In the genomic region with DNA sequence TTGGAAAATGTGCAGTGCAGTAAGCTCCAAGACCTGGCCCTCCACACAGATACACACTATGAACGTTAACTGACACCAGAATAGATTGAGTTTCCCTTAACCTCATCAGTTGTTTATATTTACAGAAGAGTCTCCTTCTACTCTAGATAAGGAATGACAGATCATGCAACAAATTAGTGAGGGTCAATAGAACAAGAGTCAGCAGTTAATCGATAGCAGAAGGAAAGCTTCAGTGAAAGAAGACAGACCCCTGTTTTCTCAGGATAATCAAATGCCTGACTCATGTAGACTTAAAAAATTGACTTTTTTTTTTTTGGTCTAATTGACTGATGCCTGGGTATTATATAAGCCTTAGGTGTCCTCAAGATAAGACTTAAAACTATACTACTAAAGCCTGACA, we compare ENCODE assay signal across 33 cellular contexts.
"Had no signal": no experiment of that assay in that cellular context is flagged by ENCODE, and none has a peak within 500 bp of the region (broad histone marks: within the 10 kb centered on the region; RNA-seq: fewer than 3 reads in every experiment).

No MANE protein-coding gene starts in this region.

- H3K4me1 ChIP-seq: adrenal gland, ascending aorta, body of pancreas, breast epithelium had no signal

- FAIRE-seq: astrocyte, bronchial epithelial cell, colon had no signal

- DNase-seq: activated effector memory CD4-positive, alpha-beta T cell treated with anti-CD3 and anti-CD28 coated beads, Interleukin-2, amount 50 U/mL, for 16 hours; activated effector memory CD4-positive, alpha-beta T cell treated with Interleukin-2 at 50 U/mL for 16 hours; activated gamma-delta T cell; activated gamma-delta T cell treated with Interleukin-2 at 50 U/mL for 16 hours; activated naive CD4-positive, alpha-beta T cell; activated naive CD4-positive, alpha-beta T cell treated with anti-CD3 and anti-CD28 coated beads for 36 hours; activated naive CD4-positive, alpha-beta T cell treated with anti-CD3 and anti-CD28 coated beads, Interleukin-2, amount 10 ng/mL, durations not matched to agents 7 days and 5 days; activated naive CD4-positive, alpha-beta T cell treated with anti-CD3 and anti-CD28 coated beads, Interleukin-2, amount 50 U/mL, for 16 hours; activated naive CD4-positive, alpha-beta T cell treated with Interleukin-2 at 50 U/mL for 16 hours; activated naive CD8-positive, alpha-beta T cell treated with anti-CD3 and anti-CD28 coated beads for 36 hours; activated naive CD8-positive, alpha-beta T cell treated with anti-CD3 and anti-CD28 coated beads, Interleukin-2, amount 10 ng/mL, durations not matched to agents 7 days and 5 days; activated naive CD8-positive, alpha-beta T cell treated with anti-CD3 and anti-CD28 coated beads, Interleukin-2, amount 50 U/mL, for 24 hours; activated T-cell treated with anti-CD3 and anti-CD28 coated beads, Interleukin-2, amount 50 U/mL, for 4 hours; activated T-cell treated with anti-CD3 and anti-CD28 coated beads, Interleukin-2, amount 50 U/mL, for 48 hours; activated T-cell treated with anti-CD3 and anti-CD28 coated beads, Interleukin-2, amount 50 U/mL, for 72 hours; adrenal gland; amniotic stem cell; amygdala; anterior cingulate cortex; aorta; body of pancreas; brain microvascular endothelial cell; caudate nucleus; central memory CD4-positive, alpha-beta T cell; cerebellar nuclear complex had no signal

- H3K4me3 ChIP-seq: adrenal gland, ascending aorta, body of pancreas, breast epithelium, cardiac muscle cell had no signal

- H3K27ac ChIP-seq: adrenal gland, ascending aorta, body of pancreas, brain microvascular endothelial cell, breast epithelium, cardiac muscle cell had no signal

- ATAC-seq: activated naive CD4-positive, alpha-beta T cell treated with anti-CD3 and anti-CD28 coated beads, Interleukin-2, amount 50 U/mL, for 72 hours; activated naive CD8-positive, alpha-beta T cell treated with anti-CD3 and anti-CD28 coated beads, Interleukin-2, amount 50 U/mL, for 24 hours; activated T-cell treated with anti-CD3 and anti-CD28 coated beads, Interleukin-2, amount 50 U/mL, for 4 hours; activated T-cell treated with anti-CD3 and anti-CD28 coated beads, Interleukin-2, amount 50 U/mL, for 72 hours; activated T-helper 17 cell treated with anti-CD3 and anti-CD28 coated beads, Interleukin-2, amount 50 U/mL, for 72 hours; body of pancreas had no signal
